Comparison of ENCODE assay signal across 8 cellular contexts in genomic region chr5:97183100-97183929, GRCh38. TPM values are rescaled to one million over a fixed set of nuclear protein-coding genes. Genes with fewer than 3 reads are reported as not detected.
DNase-seq lines count a peak whose midpoint lies in the region; ATAC-seq and TF ChIP-seq lines count a peak whose summit lies in the region.

Gene RIOK2, minus strand, starts transcription at chr5:97183247. Its CDS starts 56 bp downstream, at chr5:97183191.

- no peaks in the 10 kb centered on the region for H3K9me2 ChIP-seq in PC-9 (ENCODE audit: insufficient read depth)

- peak within 1 kb of the TSS; percentile 88 for H2AFZ ChIP-seq in PC-9

- H3K4me3 ChIP-seq in Jurkat, Clone E6-1 (ENCODE audit: low read length) = peak within 1 kb of the TSS; percentile 83
- peak within 1 kb of the TSS; percentile 93 for H3K4me3 ChIP-seq in PC-9
- peak within 1 kb of the TSS; percentile 96 to 99 for H3K4me3 ChIP-seq in mucosa of rectum (ENCODE audit: low read length in 2 of 2)

- intact Hi-C loops in PC-9 (cut with micrococcal nuclease; ENCODE audit: unreplicated experiment) = loop anchor here (1.0 kb wide), 1 partner anchor 1590 kb away; the partner anchor contains the start of gene RGMB

- peak within 1 kb of the TSS; percentile 91 for H3K27ac ChIP-seq in PC-9
- peak within 1 kb of the TSS; percentile 91 to 94 for H3K27ac ChIP-seq in mucosa of rectum (ENCODE audit: low read depth in 2 of 2, low read length in 2 of 2)

- H3K4me1 ChIP-seq in PC-9 (replicated peaks; ENCODE audit: insufficient read depth) (peaks cover 17% of the 10 kb centered on the region), mucosa of rectum (ENCODE audit: control insufficient read depth in 2 of 2, insufficient read depth in 2 of 2, low read length in 2 of 2) (peaks cover 5 to 9% of the 10 kb centered on the region in 2 donors)

- peak; percentile 84 for TF ChIP-seq POLR2A in erythroblast (IDR thresholded peaks at IDR 0.05; ENCODE audit: low read length)

- CTCF ChIA-PET in PC-9 (lab: Charles Lee) = no interaction called here

- DNase-seq in DMS153 (lab: John Stamatoyannopoulos, UW) (peak; percentile 87), PC-9 (peak; percentile 87 to 89), erythroblast (lab: John Stamatoyannopoulos, UW) (peak; percentile 94 to 95)
- peak; percentile 97 for DNase-seq in Jurkat, Clone E6-1 (ENCODE audit: low read depth, low spot score)
- DNase-seq in activated T-cell treated with anti-CD3 and anti-CD28 coated beads, Interleukin-2, amount 50 U/mL, for 1 hour = peak; percentile 86
- DNase-seq in stimulated activated CD8-positive, alpha-beta memory T cell treated with anti-CD3 and anti-CD28 coated beads, Interleukin-4, amount 100 ng/mL, for 48 hours = peak; percentile 95

- H3K9me3 ChIP-seq in PC-9 (ENCODE audit: insufficient read depth, low read depth) (peaks cover 7% of the 10 kb centered on the region; the same call in 1 of the 2 replicates), mucosa of rectum (ENCODE audit: control insufficient read depth in 2 of 2, low read length in 2 of 2) (no peaks in the 10 kb centered on the region)

- H3K79me2 ChIP-seq in PC-9 (ENCODE audit: low read depth) = peaks cover 38% of the 10 kb centered on the region

- no peaks in the 10 kb centered on the region for H3K27me3 ChIP-seq in PC-9 (ENCODE audit: insufficient read depth, low read depth)
- H3K27me3 ChIP-seq in mucosa of rectum (ENCODE audit: control insufficient read depth in 2 of 2, insufficient read depth in 2 of 2, low read length in 2 of 2) = no peaks in the 10 kb centered on the region

- POLR2A ChIA-PET in PC-9 (lab: Charles Lee; ENCODE audit: unreplicated experiment) = interaction anchor here (0.6 kb wide), 1 partner anchor 459 kb away, joined by 3 read pairs; no protein-coding TSS in a partner anchor

- peak; percentile 87 for ATAC-seq in GM21619 (IDR thresholded peaks at IDR 0.05; ENCODE audit: unreplicated experiment)

- H3K4me2 ChIP-seq in PC-9 = peak within 1 kb of the TSS; percentile 84

- peaks cover 14% of the 10 kb centered on the region; the same call in 1 of the 2 replicates for H3K36me3 ChIP-seq in PC-9 (ENCODE audit: low read depth)
- H3K36me3 ChIP-seq in mucosa of rectum (ENCODE audit: control insufficient read depth in 2 of 2, insufficient read depth in 2 of 2, low read length in 2 of 2) = peaks cover 8 to 10% of the 10 kb centered on the region in 2 donors

- no peak for TF ChIP-seq CTCF in PC-9 (conservative IDR thresholded peaks at IDR 0.05)

- no TSS peak for BruUV-seq in PC-9 (replicated peaks; lab: Mats Ljungman, UMichigan)

- H3F3A ChIP-seq in PC-9 (ENCODE audit: insufficient read depth, low read depth) = peaks cover 10% of the 10 kb centered on the region; the same call in 1 of the 2 replicates

- H4K20me1 ChIP-seq in PC-9 (ENCODE audit: insufficient read depth) = 0 out of 2 replicates have a peak, but pooled peaks cover 5% of the 10 kb centered on the region

- H3K9ac ChIP-seq in mucosa of rectum (ENCODE audit: low read depth in 1 of 2, low read length in 2 of 2) = peak within 1 kb of the TSS; percentile 85 to 87

RNA-seq across cellular contexts. Expression of gene RIOK2, which starts in this region (rescaled TPM):
- polyA plus RNA-seq in Jurkat, Clone E6-1 (2012; ENCODE audit: insufficient read depth, insufficient read length) = 62.8 TPM
- 14.4 and 18.4 TPM in 2 replicates for total RNA-seq in PC-9 (2021)

Comparison
In these comparisons a context has a peak if more than half of its experiments do, and no peak if none do; other contexts are left out.
1. Peak in every context shown above with its lines: DNase-seq, ATAC-seq, H3K4me3 ChIP-seq and H3K27ac ChIP-seq.